21 cellular contexts compared by ENCODE assay signal in the genomic region with DNA sequence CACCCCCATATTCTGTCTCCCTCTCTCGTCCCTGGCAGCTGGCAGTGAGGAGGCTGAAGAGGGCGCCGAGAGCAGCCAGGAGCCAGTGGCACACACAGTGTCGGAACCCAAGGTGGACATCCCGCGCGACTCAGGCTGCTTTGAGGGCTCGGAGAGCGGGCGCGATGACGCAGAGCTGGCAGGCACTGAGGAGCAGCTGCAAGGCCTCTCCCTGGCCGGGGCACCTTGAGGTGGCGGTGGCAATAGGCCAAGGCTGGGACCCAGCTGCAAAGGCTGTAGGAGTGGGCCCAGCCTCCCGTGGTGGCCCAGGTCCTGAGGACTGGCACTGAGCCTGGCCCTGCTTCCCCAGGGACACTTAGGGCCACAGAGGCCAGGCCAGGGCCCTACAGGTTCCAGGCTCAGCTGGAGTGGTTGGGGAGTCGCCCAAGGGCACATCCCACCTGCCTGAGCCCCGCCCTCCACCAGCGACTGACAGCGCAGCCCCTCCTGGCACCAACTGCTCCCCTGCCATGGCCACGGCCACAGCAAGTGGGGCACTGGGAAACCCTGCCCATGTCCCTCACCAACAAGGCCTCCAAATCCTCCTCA. TPM values are rescaled to one million over a fixed set of nuclear protein-coding genes. Genes with fewer than 3 reads are reported as not detected.
A peak's percentile ranks its signal among the peaks of the same experiment; 100 is the strongest.
DNase-seq lines count a peak whose midpoint lies in the region; ATAC-seq and TF ChIP-seq lines count a peak whose summit lies in the region.
"Had no signal": no experiment of that assay in that cellular context is flagged by ENCODE, and none has a peak within 500 bp of the region (broad histone marks: within the 10 kb centered on the region; RNA-seq: fewer than 3 reads in every experiment).

No MANE protein-coding gene starts in this region.

- H2BK12ac ChIP-seq in trophoblast cell (ENCODE audit: low read length), result no peak overlapping the region

- no peak overlapping the region for H2BK120ac ChIP-seq in trophoblast cell (ENCODE audit: insufficient read depth, low read length, poor library complexity)

- H3K9me3 Mint-ChIP-seq in activated CD8-positive, alpha-beta T cell treated with anti-CD3 and anti-CD28 coated beads, Interleukin-2, amount 10 ng/mL, durations not matched to agents 7 days and 5 days (ENCODE audit: insufficient read depth), result no peaks in the 10 kb centered on the region
- H3K9me3 Mint-ChIP-seq: T-helper 2 cell treated with Interferon-gamma antibody and Interleukin-4, amounts not matched to agents 5 μg/mL and 100 μg/mL, for 36 hours had no signal

- no peak overlapping the region for H3K14ac ChIP-seq in trophoblast cell (ENCODE audit: low read length)

- no peak for TF ChIP-seq POLR2A in sigmoid colon (IDR thresholded peaks at IDR 0.05)

- peak overlapping the region; percentile 25 for H3K27ac Mint-ChIP-seq in activated CD8-positive, alpha-beta T cell treated with anti-CD3 and anti-CD28 coated beads, Interleukin-2, amount 10 ng/mL, durations not matched to agents 7 days and 5 days
- H3K27ac Mint-ChIP-seq: T-helper 2 cell treated with Interferon-gamma antibody and Interleukin-4, amounts not matched to agents 5 μg/mL and 100 μg/mL, for 36 hours had no signal

- H3K4me3 Mint-ChIP-seq in activated CD8-positive, alpha-beta T cell treated with anti-CD3 and anti-CD28 coated beads, Interleukin-2, amount 10 ng/mL, durations not matched to agents 7 days and 5 days, result no peak overlapping the region
- H3K4me3 Mint-ChIP-seq: T-helper 2 cell treated with Interferon-gamma antibody and Interleukin-4, amounts not matched to agents 5 μg/mL and 100 μg/mL, for 36 hours had no signal

- H3K27ac ChIP-seq in sigmoid colon (no peak overlapping the region), trophoblast cell (ENCODE audit: low read depth, low read length) (no peak overlapping the region)
- H3K27ac ChIP-seq: ovary had no signal

- H3K79me1 ChIP-seq in trophoblast cell (ENCODE audit: low read length), result no peaks in the 10 kb centered on the region

- no peak overlapping the region for H3K23ac ChIP-seq in trophoblast cell (ENCODE audit: low read length)

- no peak overlapping the region for H3K4me2 ChIP-seq in trophoblast cell (ENCODE audit: low read length)

- no peak for TF ChIP-seq CTCF in sigmoid colon (IDR thresholded peaks at IDR 0.05)

- H3K9me3 ChIP-seq in sigmoid colon (no peaks in the 10 kb centered on the region), trophoblast cell (ENCODE audit: insufficient read depth, low read depth, low read length) (no peaks in the 10 kb centered on the region)
- H3K9me3 ChIP-seq: HAP-1, ovary had no signal

- no peak overlapping the region for H2AFZ ChIP-seq in trophoblast cell (ENCODE audit: insufficient read depth, low read length, poor library complexity)

- H3K18ac ChIP-seq in trophoblast cell (ENCODE audit: low read length), result no peak overlapping the region

- ATAC-seq in activated CD8-positive, alpha-beta T cell treated with anti-CD3 and anti-CD28 coated beads, Interleukin-2, amount 10 ng/mL, durations not matched to agents 7 days and 5 days, result no peak
- no peak for ATAC-seq in HG03097 (IDR thresholded peaks at IDR 0.05; ENCODE audit: low FRiP score, unreplicated experiment)
- ATAC-seq: left ventricle myocardium superior had no signal

- POLR2A ChIA-PET in activated CD8-positive, alpha-beta T cell treated with anti-CD3 and anti-CD28 coated beads, Interleukin-2, amount 10 ng/mL, durations not matched to agents 7 days and 5 days (lab: Charles Lee), result interaction anchor here (0.6 to 6.9 kb wide), 5 partner anchors 11 to 187 kb away, joined by 3 to 49 read pairs (median 3); no protein-coding TSS in a partner anchor

- H3K27me3 ChIP-seq in sigmoid colon (no peaks in the 10 kb centered on the region), trophoblast cell (ENCODE audit: insufficient read depth, low read length) (no peaks in the 10 kb centered on the region)
- H3K27me3 ChIP-seq: ovary had no signal

- no peak overlapping the region for H2BK5ac ChIP-seq in trophoblast cell (ENCODE audit: low read depth, low read length, poor library complexity)

- TF ChIP-seq EP300 in sigmoid colon (IDR thresholded peaks at IDR 0.05), result no peak

- no peak overlapping the region for H4K8ac ChIP-seq in trophoblast cell (ENCODE audit: low read depth, low read length)

- peaks cover 19% of the 10 kb centered on the region for H3K4me1 Mint-ChIP-seq in activated CD8-positive, alpha-beta T cell treated with anti-CD3 and anti-CD28 coated beads, Interleukin-2, amount 10 ng/mL, durations not matched to agents 7 days and 5 days (ENCODE audit: low read depth)

- H3K4ac ChIP-seq in trophoblast cell (ENCODE audit: low read depth, low read length), result no peak overlapping the region

- H4K12ac ChIP-seq in trophoblast cell (ENCODE audit: low read depth, low read length), result no peak overlapping the region

- 79 to 92% methylated on average over 20 of the region's 20 CpGs for WGBS in sigmoid colon, 2 donors
- WGBS in trophoblast cell (ENCODE audit: extremely low coverage, insufficient coverage, insufficient read length), result no CpG with 5 or more reads among the region's 20 CpGs

- H3K36me3 Mint-ChIP-seq in activated CD8-positive, alpha-beta T cell treated with anti-CD3 and anti-CD28 coated beads, Interleukin-2, amount 10 ng/mL, durations not matched to agents 7 days and 5 days (ENCODE audit: low read depth), result peaks cover 63% of the 10 kb centered on the region

- H3K4me1 ChIP-seq in sigmoid colon (no peaks in the 10 kb centered on the region), trophoblast cell (ENCODE audit: control insufficient read depth in 1 of 2, insufficient read depth in 2 of 2, low read length in 2 of 2) (no peaks in the 10 kb centered on the region)
- H3K4me1 ChIP-seq: HAP-1 had no signal

- CTCF ChIA-PET in activated CD8-positive, alpha-beta T cell treated with anti-CD3 and anti-CD28 coated beads, Interleukin-2, amount 10 ng/mL, durations not matched to agents 7 days and 5 days (lab: Charles Lee), result interaction anchor here (1.5 kb wide), 1 partner anchor 21 kb away, joined by 3 read pairs; no protein-coding TSS in a partner anchor

- H3K4me3 ChIP-seq in sigmoid colon, result no peak overlapping the region
- H3K4me3 ChIP-seq in trophoblast cell (ENCODE audit: low read depth, low read length), result no peak overlapping the region
- H3K4me3 ChIP-seq: HAP-1, ovary had no signal

- H3K36me3 ChIP-seq in sigmoid colon, result no peaks in the 10 kb centered on the region
- H3K36me3 ChIP-seq in trophoblast cell (ENCODE audit: control insufficient read depth in 1 of 2, insufficient read depth in 2 of 2, low read length in 2 of 2), result peaks cover 0 to 2% of the 10 kb centered on the region in 2 experiments
- H3K36me3 ChIP-seq: HAP-1, ovary had no signal

- DNase-seq in DMS53 (lab: John Stamatoyannopoulos, UW) (peak; percentile 65), DMS53 treated with DMSO at 0.1 percent for 48 hours (lab: John Stamatoyannopoulos, UW; ENCODE audit: unreplicated experiment) (no peak), NCI-H1092 treated with DMSO at 0.1 percent for 48 hours (lab: John Stamatoyannopoulos, UW) (peak; percentile 83), sigmoid colon (peak; percentile 63), trophoblast cell (no peak), posterior cingulate gyrus (no peak)
- no peak for DNase-seq in activated CD8-positive, alpha-beta T cell treated with anti-CD3 and anti-CD28 coated beads, Interleukin-2, amount 10 ng/mL, durations not matched to agents 7 days and 5 days
- DNase-seq: 8988T; activated CD4-positive, CD25-positive, alpha-beta regulatory T cell; activated CD8-positive, alpha-beta memory T cell treated with anti-CD3 and anti-CD28 coated beads, Interleukin-2, amount 50 U/mL, for 4 hours; activated gamma-delta T cell treated with Interleukin-2 at 50 U/mL for 16 hours; left ventricle myocardium superior; NCI-H1930; NCI-H526 treated with DMSO at 0.1 percent for 48 hours; OCI-M1; ovary; stimulated activated CD4-positive, alpha-beta T cell treated with anti-CD3 and anti-CD28 coated beads, Interleukin-4, amount 100 ng/mL, for 4 hours had no signal

- H3K79me2 ChIP-seq in trophoblast cell (ENCODE audit: control insufficient read depth, insufficient read depth, low read length, poor library complexity), result no peaks in the 10 kb centered on the region

- H3K9ac ChIP-seq in trophoblast cell (ENCODE audit: low read length), result no peak overlapping the region

- H3K27me3 Mint-ChIP-seq in activated CD8-positive, alpha-beta T cell treated with anti-CD3 and anti-CD28 coated beads, Interleukin-2, amount 10 ng/mL, durations not matched to agents 7 days and 5 days (ENCODE audit: low read depth), result no peaks in the 10 kb centered on the region

- H4K91ac ChIP-seq in trophoblast cell (ENCODE audit: low read depth, low read length), result no peak overlapping the region

- intact Hi-C loops in sigmoid colon (cut with DNase I) (no loop called here), posterior cingulate gyrus (cut with DNase I) (no loop called here)

- H2AK5ac ChIP-seq in trophoblast cell (ENCODE audit: low read length), result no peak overlapping the region

RNA-seq across cellular contexts. Expression of gene SASH3, which starts 13.9 kb away (rescaled TPM):
- 100 to 1,000 TPM; 286 to 303 TPM for total RNA-seq in activated CD8-positive, alpha-beta T cell treated with anti-CD3 and anti-CD28 coated beads, Interleukin-2, amount 10 ng/mL, durations not matched to agents 7 days and 5 days
- total RNA-seq in sigmoid colon, result 1 to 10 TPM; 1.7 to 8.7 (median 5.9) TPM
- 10 to 100 TPM in 2 of 3 donors, 1 to 10 TPM in 1; 6.2 to 48.3 (median 13.2) TPM for polyA plus RNA-seq in sigmoid colon
- polyA plus RNA-seq in trophoblast cell (2013), result not detected in 2 replicates
- polyA plus RNA-seq: BJ had no signal

RNA-seq across cellular contexts. Expression of gene ZDHHC9, which starts 50.0 kb away (rescaled TPM):
- 1 to 10 TPM; 4.7 to 5.4 TPM for total RNA-seq in activated CD8-positive, alpha-beta T cell treated with anti-CD3 and anti-CD28 coated beads, Interleukin-2, amount 10 ng/mL, durations not matched to agents 7 days and 5 days
- 10 to 100 TPM in 3 of 4 donors, 1 to 10 TPM in 1; 9.3 to 18.1 (median 13.4) TPM for total RNA-seq in sigmoid colon
- 10 to 100 TPM in 1 of 3 donors, 1 to 10 TPM in 2; 6.6 to 18.0 (median 6.7) TPM for polyA plus RNA-seq in sigmoid colon
- polyA plus RNA-seq in trophoblast cell (2013), result 31.7 and 34.2 TPM in 2 replicates

RNA-seq across cellular contexts. Expression of gene XPNPEP2, which starts 54.9 kb away (rescaled TPM):
- total RNA-seq in activated CD8-positive, alpha-beta T cell treated with anti-CD3 and anti-CD28 coated beads, Interleukin-2, amount 10 ng/mL, durations not matched to agents 7 days and 5 days, result 1 to 10 TPM; 1.6 to 1.7 TPM
- 10 to 100 TPM in 1 of 4 donors, 1 to 10 TPM in 3; 2.6 to 11.1 (median 4.7) TPM for total RNA-seq in sigmoid colon
- polyA plus RNA-seq in sigmoid colon, result 1 to 10 TPM; 1.8 to 3.3 (median 2.5) TPM
- polyA plus RNA-seq in trophoblast cell (2013), result 0.05 and 0.10 TPM in 2 replicates

Comparison
In these comparisons a context has a peak if more than half of its experiments do, and no peak if none do; other contexts are left out.
1. DNase-seq: peak in DMS53 (single experiment), NCI-H1092 treated with DMSO at 0.1 percent for 48 hours (single experiment) and sigmoid colon (single experiment); none in DMS53 treated with DMSO at 0.1 percent for 48 hours (single experiment), activated CD8-positive, alpha-beta T cell treated with anti-CD3 and anti-CD28 coated beads, Interleukin-2, amount 10 ng/mL, durations not matched to agents 7 days and 5 days (single experiment), trophoblast cell (0 of 2) and posterior cingulate gyrus (0 of 10).
2. RNA of gene SASH3, which starts 13.9 kb away (total RNA-seq): 286 to 303 TPM in activated CD8-positive, alpha-beta T cell treated with anti-CD3 and anti-CD28 coated beads, Interleukin-2, amount 10 ng/mL, durations not matched to agents 7 days and 5 days; 1.7 to 8.7 TPM in sigmoid colon; every median in the first group is over 10 times any median in the second.